ENCODE assay signal across 27 cellular contexts in the genomic region with DNA sequence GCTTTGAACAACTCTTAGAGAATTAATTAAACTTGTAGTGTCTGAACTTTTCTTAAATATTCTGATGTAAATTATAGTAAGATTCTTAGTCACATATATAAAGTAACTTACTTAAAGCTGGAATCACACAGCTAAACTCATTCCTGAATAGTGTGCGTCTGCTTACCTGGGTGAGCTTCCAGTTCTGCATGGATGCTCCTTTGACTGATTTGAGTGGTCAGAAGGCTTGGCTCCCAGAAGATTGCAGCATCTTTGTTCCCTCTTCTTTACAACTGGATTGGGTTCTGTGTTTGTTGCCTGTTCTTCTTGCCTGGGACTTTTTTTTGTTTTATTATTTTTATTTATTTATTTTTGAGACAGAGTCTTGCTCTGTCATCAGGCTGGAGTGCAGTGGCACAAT.
"Had no signal": no experiment of that assay in that cellular context is flagged by ENCODE, and none has a peak within 500 bp of the region (broad histone marks: within the 10 kb centered on the region; RNA-seq: fewer than 3 reads in every experiment).

No MANE protein-coding gene starts in this region.

- H3K9me3 Mint-ChIP-seq: stimulated activated effector memory CD8-positive, alpha-beta T cell treated with anti-CD3 and anti-CD28 coated beads, Interleukin-12 subunit alpha, Interleukin-12 subunit beta, amount 100 ng/mL, for 72 hours; stimulated activated memory B cell treated with anti-CD40 and anti-IgM and Interleukin-4, amounts not matched to agents 10 μg/mL and 1 μg/mL and 100 μg/mL, for 72 hours; stimulated activated naive B cell treated with anti-CD40 and anti-IgM and Interleukin-4, amounts not matched to agents 10 μg/mL and 1 μg/mL and 100 μg/mL, for 72 hours; stimulated activated naive CD8-positive, alpha-beta T cell treated with anti-CD3 and anti-CD28 coated beads, Interleukin-15, amount 100 ng/mL, for 72 hours; stimulated activated naive CD8-positive, alpha-beta T cell treated with anti-CD3 and anti-CD28 coated beads, Interleukin-15, Interleukin-2, amounts not matched to agents 100 ng/mL and 50 ng/mL, for 24 hours; type B pancreatic cell had no signal

- H3K36me3 ChIP-seq: stomach, suprapubic skin, thoracic aorta, tibial artery, tibial nerve, transverse colon, upper lobe of left lung, uterus, vagina had no signal

- H3K27me3 ChIP-seq: testis, tibial nerve, transverse colon, upper lobe of left lung, uterus, vagina had no signal

- H3K4me3 Mint-ChIP-seq: stimulated activated effector memory CD8-positive, alpha-beta T cell treated with anti-CD3 and anti-CD28 coated beads, Interleukin-12 subunit alpha, Interleukin-12 subunit beta, amount 100 ng/mL, for 72 hours; stimulated activated memory B cell treated with anti-CD40 and anti-IgM and Interleukin-4, amounts not matched to agents 10 μg/mL and 1 μg/mL and 100 μg/mL, for 72 hours; stimulated activated naive B cell treated with anti-CD40 and anti-IgM and Interleukin-4, amounts not matched to agents 10 μg/mL and 1 μg/mL and 100 μg/mL, for 72 hours; stimulated activated naive CD8-positive, alpha-beta T cell treated with anti-CD3 and anti-CD28 coated beads, Interleukin-15, amount 100 ng/mL, for 72 hours; stimulated activated naive CD8-positive, alpha-beta T cell treated with anti-CD3 and anti-CD28 coated beads, Interleukin-15, Interleukin-2, amounts not matched to agents 100 ng/mL and 50 ng/mL, for 24 hours; type B pancreatic cell had no signal

- H3K4me3 ChIP-seq: stomach, suprapubic skin, testis, thoracic aorta, tibial artery, tibial nerve, transverse colon, upper lobe of left lung, uterus, vagina had no signal

- DNase-seq: stimulated activated CD4-positive, alpha-beta T cell treated with anti-CD3 and anti-CD28 coated beads, Interleukin-2, amount 100 ng/mL, for 24 hours; stimulated activated CD4-positive, alpha-beta T cell treated with anti-CD3 and anti-CD28 coated beads, Interleukin-2, amount 100 ng/mL, for 48 hours; stimulated activated CD4-positive, alpha-beta T cell treated with anti-CD3 and anti-CD28 coated beads, Interleukin-4, amount 100 ng/mL, for 1 hour; stimulated activated CD4-positive, alpha-beta T cell treated with anti-CD3 and anti-CD28 coated beads, Interleukin-4, amount 100 ng/mL, for 24 hours; stimulated activated CD4-positive, alpha-beta T cell treated with anti-CD3 and anti-CD28 coated beads, Interleukin-4, amount 100 ng/mL, for 4 hours; stimulated activated CD8-positive, alpha-beta memory T cell treated with anti-CD3 and anti-CD28 coated beads, Interleukin-4, amount 100 ng/mL, for 48 hours; stimulated activated naive B cell treated with anti-CD40 and anti-IgM and Interleukin-4, amounts not matched to agents 10 μg/mL and 1 μg/mL and 100 μg/mL, for 72 hours; stimulated activated naive CD4-positive, alpha-beta T cell; stimulated activated naive CD4-positive, alpha-beta T cell treated with Interleukin-2 at 50 U/mL for 16 hours; stimulated activated naive CD8-positive, alpha-beta T cell treated with anti-CD3 and anti-CD28 coated beads, Interleukin-15, amount 100 ng/mL, for 72 hours; stimulated activated naive CD8-positive, alpha-beta T cell treated with anti-CD3 and anti-CD28 coated beads, Interleukin-15, Interleukin-2, amounts not matched to agents 100 U/mL and 50 U/mL, for 24 hours; stomach; substantia nigra; testis; tibial artery; transverse colon; trophoblast cell; upper lobe of left lung; uterus had no signal

- H3K4me1 ChIP-seq: stomach, suprapubic skin, testis, tibial artery, tibial nerve, transverse colon, upper lobe of left lung, uterus, vagina had no signal

- H3K9me3 ChIP-seq: stomach, suprapubic skin, testis, thoracic aorta, tibial artery, tibial nerve, transverse colon, upper lobe of left lung, uterus, vagina had no signal

- H3K36me3 Mint-ChIP-seq: stimulated activated effector memory CD8-positive, alpha-beta T cell treated with anti-CD3 and anti-CD28 coated beads, Interleukin-12 subunit alpha, Interleukin-12 subunit beta, amount 100 ng/mL, for 72 hours; stimulated activated memory B cell treated with anti-CD40 and anti-IgM and Interleukin-4, amounts not matched to agents 10 μg/mL and 1 μg/mL and 100 μg/mL, for 72 hours; stimulated activated naive B cell treated with anti-CD40 and anti-IgM and Interleukin-4, amounts not matched to agents 10 μg/mL and 1 μg/mL and 100 μg/mL, for 72 hours; type B pancreatic cell had no signal

- ATAC-seq: stimulated activated effector memory CD8-positive, alpha-beta T cell treated with anti-CD3 and anti-CD28 coated beads, Interleukin-12 subunit alpha, Interleukin-12 subunit beta, amount 100 ng/mL, for 72 hours; stimulated activated memory B cell treated with anti-CD40 and anti-IgM and Interleukin-4, amounts not matched to agents 10 μg/mL and 1 μg/mL and 100 μg/mL, for 72 hours; stimulated activated naive B cell treated with anti-CD40 and anti-IgM and Interleukin-4, amounts not matched to agents 10 μg/mL and 1 μg/mL and 100 μg/mL, for 72 hours; stimulated activated naive CD8-positive, alpha-beta T cell treated with anti-CD3 and anti-CD28 coated beads, Interleukin-15, amount 100 ng/mL, for 72 hours; stimulated activated naive CD8-positive, alpha-beta T cell treated with anti-CD3 and anti-CD28 coated beads, Interleukin-15, Interleukin-2, amounts not matched to agents 100 U/mL and 50 U/mL, for 24 hours had no signal

- H3K27ac ChIP-seq: stomach, suprapubic skin, testis, thoracic aorta, tibial artery, tibial nerve, transverse colon, upper lobe of left lung, uterus, vagina had no signal

- H3K4me1 Mint-ChIP-seq: stimulated activated effector memory CD8-positive, alpha-beta T cell treated with anti-CD3 and anti-CD28 coated beads, Interleukin-12 subunit alpha, Interleukin-12 subunit beta, amount 100 ng/mL, for 72 hours; stimulated activated memory B cell treated with anti-CD40 and anti-IgM and Interleukin-4, amounts not matched to agents 10 μg/mL and 1 μg/mL and 100 μg/mL, for 72 hours; stimulated activated naive B cell treated with anti-CD40 and anti-IgM and Interleukin-4, amounts not matched to agents 10 μg/mL and 1 μg/mL and 100 μg/mL, for 72 hours; stimulated activated naive CD8-positive, alpha-beta T cell treated with anti-CD3 and anti-CD28 coated beads, Interleukin-15, amount 100 ng/mL, for 72 hours had no signal

- H3K27ac Mint-ChIP-seq: stimulated activated effector memory CD8-positive, alpha-beta T cell treated with anti-CD3 and anti-CD28 coated beads, Interleukin-12 subunit alpha, Interleukin-12 subunit beta, amount 100 ng/mL, for 72 hours; stimulated activated memory B cell treated with anti-CD40 and anti-IgM and Interleukin-4, amounts not matched to agents 10 μg/mL and 1 μg/mL and 100 μg/mL, for 72 hours; stimulated activated naive B cell treated with anti-CD40 and anti-IgM and Interleukin-4, amounts not matched to agents 10 μg/mL and 1 μg/mL and 100 μg/mL, for 72 hours; stimulated activated naive CD8-positive, alpha-beta T cell treated with anti-CD3 and anti-CD28 coated beads, Interleukin-15, amount 100 ng/mL, for 72 hours; stimulated activated naive CD8-positive, alpha-beta T cell treated with anti-CD3 and anti-CD28 coated beads, Interleukin-15, Interleukin-2, amounts not matched to agents 100 ng/mL and 50 ng/mL, for 24 hours; type B pancreatic cell had no signal
